1 cellular context compared by ENCODE assay signal in the genomic region with DNA sequence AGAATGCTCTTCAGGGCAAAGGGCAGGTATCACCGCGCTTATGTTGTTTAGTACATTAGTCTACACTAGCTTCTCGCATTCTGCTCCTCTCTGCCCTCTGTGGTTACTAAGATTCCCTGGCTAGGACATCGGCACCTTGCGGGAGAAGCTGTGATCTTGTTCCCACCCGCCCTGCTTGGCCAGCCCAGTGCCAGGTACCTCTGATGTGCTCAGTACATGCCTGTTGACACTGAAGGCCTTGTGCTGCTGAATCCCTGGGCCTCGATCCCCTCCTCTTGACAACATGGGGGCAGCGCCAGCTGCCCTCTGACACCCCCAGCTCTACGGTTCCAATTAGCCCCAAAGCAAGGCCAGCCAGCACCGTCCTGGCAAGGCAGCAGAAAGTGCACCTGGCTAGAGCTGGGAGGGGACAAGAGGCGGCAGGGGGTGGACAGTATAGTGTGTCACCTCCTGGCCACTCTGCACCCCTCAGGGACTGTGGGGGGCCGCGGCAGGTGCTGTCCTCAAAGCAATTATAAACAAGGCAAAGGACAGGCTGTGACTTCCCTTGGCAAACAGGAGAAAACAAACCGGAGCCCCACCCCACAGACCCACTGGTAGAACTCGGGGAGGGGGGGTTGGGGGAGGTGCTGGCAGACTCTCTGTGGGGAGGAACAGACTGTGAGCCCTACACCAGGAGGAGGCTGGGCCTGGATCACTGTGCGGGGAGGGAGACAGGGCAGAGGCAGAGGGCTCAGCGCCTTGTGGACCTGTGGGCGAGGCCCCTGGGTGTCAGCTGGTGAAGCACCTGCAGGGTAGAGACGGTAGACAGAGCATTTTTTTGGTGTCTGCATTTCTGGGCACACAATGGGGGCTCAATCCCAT.
TF ChIP-seq lines count a peak whose summit lies in the region.

No MANE protein-coding gene starts in this region.

TF ChIP-seq in SK-N-SH, 30 proteins besides CTCF, POLR2A, EP300 and RAD21 (continued from another document):
- TF ChIP-seq, protein P1, sequence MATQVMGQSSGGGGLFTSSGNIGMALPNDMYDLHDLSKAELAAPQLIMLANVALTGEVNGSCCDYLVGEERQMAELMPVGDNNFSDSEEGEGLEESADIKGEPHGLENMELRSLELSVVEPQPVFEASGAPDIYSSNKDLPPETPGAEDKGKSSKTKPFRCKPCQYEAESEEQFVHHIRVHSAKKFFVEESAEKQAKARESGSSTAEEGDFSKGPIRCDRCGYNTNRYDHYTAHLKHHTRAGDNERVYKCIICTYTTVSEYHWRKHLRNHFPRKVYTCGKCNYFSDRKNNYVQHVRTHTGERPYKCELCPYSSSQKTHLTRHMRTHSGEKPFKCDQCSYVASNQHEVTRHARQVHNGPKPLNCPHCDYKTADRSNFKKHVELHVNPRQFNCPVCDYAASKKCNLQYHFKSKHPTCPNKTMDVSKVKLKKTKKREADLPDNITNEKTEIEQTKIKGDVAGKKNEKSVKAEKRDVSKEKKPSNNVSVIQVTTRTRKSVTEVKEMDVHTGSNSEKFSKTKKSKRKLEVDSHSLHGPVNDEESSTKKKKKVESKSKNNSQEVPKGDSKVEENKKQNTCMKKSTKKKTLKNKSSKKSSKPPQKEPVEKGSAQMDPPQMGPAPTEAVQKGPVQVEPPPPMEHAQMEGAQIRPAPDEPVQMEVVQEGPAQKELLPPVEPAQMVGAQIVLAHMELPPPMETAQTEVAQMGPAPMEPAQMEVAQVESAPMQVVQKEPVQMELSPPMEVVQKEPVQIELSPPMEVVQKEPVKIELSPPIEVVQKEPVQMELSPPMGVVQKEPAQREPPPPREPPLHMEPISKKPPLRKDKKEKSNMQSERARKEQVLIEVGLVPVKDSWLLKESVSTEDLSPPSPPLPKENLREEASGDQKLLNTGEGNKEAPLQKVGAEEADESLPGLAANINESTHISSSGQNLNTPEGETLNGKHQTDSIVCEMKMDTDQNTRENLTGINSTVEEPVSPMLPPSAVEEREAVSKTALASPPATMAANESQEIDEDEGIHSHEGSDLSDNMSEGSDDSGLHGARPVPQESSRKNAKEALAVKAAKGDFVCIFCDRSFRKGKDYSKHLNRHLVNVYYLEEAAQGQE (IDR thresholded peaks at IDR 0.05; ENCODE audit: low read depth, low read length) = no peak
- TF ChIP-seq CHD2 (IDR thresholded peaks at IDR 0.05; ENCODE audit: low read length, partially characterized antibody) (no peak), ELF1 (IDR thresholded peaks at IDR 0.05) (no peak)
